In the genomic region with DNA sequence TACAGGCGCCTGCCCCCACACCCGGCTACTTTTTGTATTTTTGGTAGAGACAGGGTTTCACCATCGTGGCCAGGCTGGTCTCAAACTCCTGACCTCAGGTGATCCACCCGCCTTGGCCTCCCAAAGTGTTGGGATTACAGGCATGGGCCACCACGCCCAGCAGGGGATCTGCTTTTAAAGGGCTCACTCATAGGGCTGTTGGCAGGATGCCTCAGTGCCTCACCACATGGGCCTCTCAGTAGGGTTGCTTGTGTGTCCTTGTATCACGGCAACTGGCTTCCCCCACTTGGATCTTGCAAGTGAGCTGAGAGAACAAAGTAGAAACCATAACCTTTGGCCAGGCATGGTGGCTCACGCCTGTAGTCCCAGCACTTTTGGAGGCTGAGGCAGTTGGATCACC, we compare ENCODE assay signal across 1 cellular context.
TF ChIP-seq lines count a peak whose summit lies in the region.

No MANE protein-coding gene starts in this region.

TF ChIP-seq in HepG2, 621 proteins besides CTCF, POLR2A, EP300 and RAD21:
- TF ChIP-seq ZNF563 (CRISPR knock-in tag; IDR thresholded peaks at IDR 0.05), result 0 out of 2 replicates have a peak, but pooled peaks have one; percentile 26
TF ChIP-seq in HepG2: peak in this region for 1; not testable (repeated sequence) for 620.
